19 cellular contexts compared by ENCODE assay signal in the genomic region with DNA sequence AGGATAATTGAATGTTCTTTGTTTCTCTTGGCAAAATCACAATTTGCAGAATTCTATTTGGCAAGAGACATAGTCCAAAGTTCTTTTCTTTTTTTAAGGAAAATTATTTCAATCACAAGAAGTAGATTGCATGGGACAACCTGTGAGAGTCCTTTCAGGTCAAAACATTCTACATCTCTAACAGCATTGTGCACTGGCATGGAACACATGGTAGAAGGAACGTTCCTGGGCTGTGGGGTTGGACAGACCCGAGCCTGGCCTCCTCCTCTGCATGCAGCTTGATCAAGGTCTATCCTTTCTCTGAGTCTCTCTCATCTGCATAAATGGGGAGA.
A peak's percentile ranks its signal among the peaks of the same experiment; 100 is the strongest.
DNase-seq lines count a peak whose midpoint lies in the region; ATAC-seq and TF ChIP-seq lines count a peak whose summit lies in the region.
"Had no signal": no experiment of that assay in that cellular context is flagged by ENCODE, and none has a peak within 500 bp of the region (broad histone marks: within the 10 kb centered on the region; RNA-seq: fewer than 3 reads in every experiment).

No MANE protein-coding gene starts in this region.

- H3K9ac ChIP-seq in adipocyte (ENCODE audit: low read length) (no peak overlapping the region), liver (ENCODE audit: low read depth in 1 of 2, low read length in 2 of 2) (no peak overlapping the region), parathyroid adenoma (no peak overlapping the region)

- H3K36me3 ChIP-seq in adipocyte (ENCODE audit: control insufficient read depth, insufficient read depth, low read length, severe bottlenecking) (no peaks in the 10 kb centered on the region), liver (ENCODE audit: control insufficient read depth in 4 of 4, insufficient read depth in 3 of 4, low read depth in 1 of 4, low read length in 3 of 4) (no peaks in the 10 kb centered on the region), parathyroid adenoma (ENCODE audit: control insufficient read depth, insufficient read depth, low read length) (no peaks in the 10 kb centered on the region)

- H3K27me3 Mint-ChIP-seq in activated naive CD8-positive, alpha-beta T cell treated with anti-CD3 and anti-CD28 coated beads for 36 hours = no peaks in the 10 kb centered on the region
- H3K27me3 Mint-ChIP-seq: B cell had no signal

- H3K4me3 ChIP-seq in adipocyte (ENCODE audit: low read length) (no peak overlapping the region), liver (ENCODE audit: low read depth in 1 of 3, low read length in 3 of 3) (no peak overlapping the region), parathyroid adenoma (ENCODE audit: low read depth, low read length) (no peak overlapping the region)
- H3K4me3 ChIP-seq: A549, PC-9 had no signal

- H3K9me3 Mint-ChIP-seq in activated naive CD8-positive, alpha-beta T cell treated with anti-CD3 and anti-CD28 coated beads for 36 hours = no peaks in the 10 kb centered on the region
- H3K9me3 Mint-ChIP-seq: CD4-positive, CD25-positive, alpha-beta regulatory T cell had no signal

- no peaks in the 10 kb centered on the region for H3K36me3 Mint-ChIP-seq in activated naive CD8-positive, alpha-beta T cell treated with anti-CD3 and anti-CD28 coated beads for 36 hours
- H3K36me3 Mint-ChIP-seq: CD4-positive, CD25-positive, alpha-beta regulatory T cell had no signal

- H3K4me3 Mint-ChIP-seq in activated naive CD8-positive, alpha-beta T cell treated with anti-CD3 and anti-CD28 coated beads for 36 hours = no peak overlapping the region
- H3K4me3 Mint-ChIP-seq: B cell; CD4-positive, CD25-positive, alpha-beta regulatory T cell had no signal

- DNase-seq in adipocyte (ENCODE audit: low read depth) (peak; percentile 82), fibroblast of peridontal ligament (ENCODE audit: extremely low read depth) (peak; percentile 16), posterior vena cava (ENCODE audit: low spot score) (no peak), mucosa of gallbladder (ENCODE audit: low spot score) (no peak)
- no peak for DNase-seq in activated naive CD8-positive, alpha-beta T cell treated with anti-CD3 and anti-CD28 coated beads for 36 hours
- DNase-seq: CD4-positive, CD25-positive, alpha-beta regulatory T cell; KBM-7; NCI-H1092; NCI-H1930; NCI-H2227 treated with DMSO at 0.1 percent for 48 hours; PC-9; RPMI8226; SIG-M5 had no signal

- H3K4me1 ChIP-seq in adipocyte (ENCODE audit: control insufficient read depth, insufficient read depth, low read length) (peaks cover 16% of the 10 kb centered on the region), liver (ENCODE audit: control insufficient read depth in 4 of 4, insufficient read depth in 4 of 4, low read length in 3 of 4) (peaks cover 0 to 19% (median 13%) of the 10 kb centered on the region in 4 donors), parathyroid adenoma (no peaks in the 10 kb centered on the region)
- H3K4me1 ChIP-seq: A549 had no signal

- H2AFZ ChIP-seq in parathyroid adenoma = peak overlapping the region; percentile 24
- H2AFZ ChIP-seq: PC-9 had no signal

- TF ChIP-seq RAD21 in liver (IDR thresholded peaks at IDR 0.05) = no peak

- peaks cover 20% of the 10 kb centered on the region for H3K4me1 Mint-ChIP-seq in activated naive CD8-positive, alpha-beta T cell treated with anti-CD3 and anti-CD28 coated beads for 36 hours

- H3K9me3 ChIP-seq in adipocyte (ENCODE audit: control insufficient read depth, low read length) = no peaks in the 10 kb centered on the region
- H3K9me3 ChIP-seq in liver (ENCODE audit: control insufficient read depth in 4 of 4, low read length in 3 of 4) = no peaks in the 10 kb centered on the region
- no peaks in the 10 kb centered on the region for H3K9me3 ChIP-seq in parathyroid adenoma (ENCODE audit: control insufficient read depth, low read length)
- H3K9me3 ChIP-seq: A549 had no signal

- intact Hi-C loops in posterior vena cava (cut with DNase I) = no loop called here

- WGBS in liver = 23% methylated on average over 2 of the region's 2 CpGs

- no peak overlapping the region for H3K27ac Mint-ChIP-seq in activated naive CD8-positive, alpha-beta T cell treated with anti-CD3 and anti-CD28 coated beads for 36 hours
- H3K27ac Mint-ChIP-seq: B cell; CD4-positive, CD25-positive, alpha-beta regulatory T cell had no signal

- H3K4me2 ChIP-seq in parathyroid adenoma (ENCODE audit: low read length) = no peak overlapping the region
- H3K4me2 ChIP-seq: A549, PC-9 had no signal

- H3K27ac ChIP-seq in liver (ENCODE audit: low read depth in 1 of 2, low read length in 2 of 2) (no peak overlapping the region), parathyroid adenoma (no peak overlapping the region)
- H3K27ac ChIP-seq: A549, HL-60, PC-9 had no signal

- no peak for ATAC-seq in HG03045 (IDR thresholded peaks at IDR 0.05; ENCODE audit: unreplicated experiment)
- ATAC-seq: A549 had no signal

- no peak for TF ChIP-seq CTCF in liver (IDR thresholded peaks at IDR 0.05; ENCODE audit: low read depth, low read length, missing input control)
- no peak for TF ChIP-seq CTCF in parathyroid adenoma (IDR thresholded peaks at IDR 0.05)

- H3K27me3 ChIP-seq in adipocyte (replicated peaks; ENCODE audit: control insufficient read depth, insufficient read depth, low read length) (no peaks in the 10 kb centered on the region), liver (ENCODE audit: control insufficient read depth in 4 of 4, insufficient read depth in 4 of 4, low read length in 3 of 4) (no peaks in the 10 kb centered on the region), parathyroid adenoma (ENCODE audit: control insufficient read depth, insufficient read depth, low read length) (no peaks in the 10 kb centered on the region)

- H3K79me2 ChIP-seq in parathyroid adenoma = no peaks in the 10 kb centered on the region

TF ChIP-seq in liver, 16 proteins besides CTCF, POLR2A, EP300 and RAD21:
- TF ChIP-seq TAF1 (conservative IDR thresholded peaks at IDR 0.05) (no peak), HNF4G (IDR thresholded peaks at IDR 0.05) (peak; percentile 38), HNF4A (conservative IDR thresholded peaks at IDR 0.05) (peak; percentile 12 to 64), SP1 (IDR thresholded peaks at IDR 0.05) (peak; percentile 28)
- TF ChIP-seq, protein P1, sequence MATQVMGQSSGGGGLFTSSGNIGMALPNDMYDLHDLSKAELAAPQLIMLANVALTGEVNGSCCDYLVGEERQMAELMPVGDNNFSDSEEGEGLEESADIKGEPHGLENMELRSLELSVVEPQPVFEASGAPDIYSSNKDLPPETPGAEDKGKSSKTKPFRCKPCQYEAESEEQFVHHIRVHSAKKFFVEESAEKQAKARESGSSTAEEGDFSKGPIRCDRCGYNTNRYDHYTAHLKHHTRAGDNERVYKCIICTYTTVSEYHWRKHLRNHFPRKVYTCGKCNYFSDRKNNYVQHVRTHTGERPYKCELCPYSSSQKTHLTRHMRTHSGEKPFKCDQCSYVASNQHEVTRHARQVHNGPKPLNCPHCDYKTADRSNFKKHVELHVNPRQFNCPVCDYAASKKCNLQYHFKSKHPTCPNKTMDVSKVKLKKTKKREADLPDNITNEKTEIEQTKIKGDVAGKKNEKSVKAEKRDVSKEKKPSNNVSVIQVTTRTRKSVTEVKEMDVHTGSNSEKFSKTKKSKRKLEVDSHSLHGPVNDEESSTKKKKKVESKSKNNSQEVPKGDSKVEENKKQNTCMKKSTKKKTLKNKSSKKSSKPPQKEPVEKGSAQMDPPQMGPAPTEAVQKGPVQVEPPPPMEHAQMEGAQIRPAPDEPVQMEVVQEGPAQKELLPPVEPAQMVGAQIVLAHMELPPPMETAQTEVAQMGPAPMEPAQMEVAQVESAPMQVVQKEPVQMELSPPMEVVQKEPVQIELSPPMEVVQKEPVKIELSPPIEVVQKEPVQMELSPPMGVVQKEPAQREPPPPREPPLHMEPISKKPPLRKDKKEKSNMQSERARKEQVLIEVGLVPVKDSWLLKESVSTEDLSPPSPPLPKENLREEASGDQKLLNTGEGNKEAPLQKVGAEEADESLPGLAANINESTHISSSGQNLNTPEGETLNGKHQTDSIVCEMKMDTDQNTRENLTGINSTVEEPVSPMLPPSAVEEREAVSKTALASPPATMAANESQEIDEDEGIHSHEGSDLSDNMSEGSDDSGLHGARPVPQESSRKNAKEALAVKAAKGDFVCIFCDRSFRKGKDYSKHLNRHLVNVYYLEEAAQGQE (IDR thresholded peaks at IDR 0.05) = no peak

Comparison
In these comparisons a context has a peak if more than half of its experiments do, and no peak if none do; other contexts are left out.
1. DNase-seq: peak in adipocyte (single experiment) and fibroblast of peridontal ligament (single experiment); none in posterior vena cava (single experiment), mucosa of gallbladder (single experiment) and activated naive CD8-positive, alpha-beta T cell treated with anti-CD3 and anti-CD28 coated beads for 36 hours (single experiment).